6 cellular contexts compared by ENCODE assay signal in the genomic region with DNA sequence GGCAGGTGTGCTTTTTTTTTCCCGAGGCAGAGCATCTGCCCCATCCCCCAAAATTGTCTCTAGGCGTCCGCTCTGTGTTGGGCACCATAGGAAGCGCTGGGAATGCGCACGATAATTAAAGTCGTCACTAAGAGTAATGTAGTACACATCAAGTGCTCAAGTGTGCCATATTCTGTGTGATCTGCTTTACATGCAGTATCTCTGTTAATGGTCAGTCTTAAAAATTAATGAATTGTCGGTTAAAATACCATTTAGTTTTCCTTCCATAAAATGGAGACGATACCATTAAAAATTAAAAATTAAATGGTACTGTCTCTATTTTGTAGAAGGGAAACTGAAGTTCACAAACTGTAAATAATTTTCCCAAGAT.
DNase-seq lines count a peak whose midpoint lies in the region; ATAC-seq and FAIRE-seq lines count a peak whose summit lies in the region.

No MANE protein-coding gene starts in this region.

- FAIRE-seq in endometrium (lab: Jason Lieb, UNC): peak; percentile 4

- peak overlapping the region in 20 of 21 experiments; percentile 76 to 96 (median 92) for H3K27ac ChIP-seq in skin epidermis

- H3K4me3 ChIP-seq in skin epidermis: peak overlapping the region; percentile 58 to 96 (median 76)

- ATAC-seq in GM19023 (IDR thresholded peaks at IDR 0.05; ENCODE audit: unreplicated experiment) (peak; percentile 24), HG03442 (IDR thresholded peaks at IDR 0.05; ENCODE audit: unreplicated experiment) (peak; percentile 16)

- DNase-seq in stimulated activated naive CD4-positive, alpha-beta T cell treated with Interleukin-2 at 50 U/mL for 16 hours (lab: John Stamatoyannopoulos, UW): no peak
- DNase-seq in SIG-M5 treated with dmso at 0.1 percent for 504 hours (lab: John Stamatoyannopoulos, UW; ENCODE audit: unreplicated experiment): no peak
